Comparison of ENCODE assay signal across 9 cellular contexts in genomic region chr3:16917256-16917935, GRCh38. TPM values are rescaled to one million over a fixed set of nuclear protein-coding genes. Genes with fewer than 3 reads are reported as not detected.
DNase-seq lines count a peak whose midpoint lies in the region; ATAC-seq, FAIRE-seq and TF ChIP-seq lines count a peak whose summit lies in the region.
"Had no signal": no experiment of that assay in that cellular context is flagged by ENCODE, and none has a peak within 500 bp of the region (broad histone marks: within the 10 kb centered on the region; RNA-seq: fewer than 3 reads in every experiment).

No MANE protein-coding gene starts in this region.

- FAIRE-seq in A549 (lab: Jason Lieb, UNC): no peak

- TF ChIP-seq POLR2A in A549 (IDR thresholded peaks at IDR 0.05; ENCODE audit: low read length): no peak
- TF ChIP-seq POLR2A in testis (IDR thresholded peaks at IDR 0.05): no peak

- DNase-seq in A549 (ENCODE audit: low read depth in 1 of 2, low spot score in 1 of 2): no peak
- peak; percentile 55 for DNase-seq in EL
- DNase-seq in astrocyte of the spinal cord (ENCODE audit: low read depth, low spot score): peak; percentile 22
- DNase-seq in left lobe of liver (ENCODE audit: low spot score): no peak
- no peak for DNase-seq in hepatic stellate cell (ENCODE audit: low spot score)
- no peak for DNase-seq in testis
- DNase-seq in H4 (ENCODE audit: low spot score): no peak
- DNase-seq in GM10248 (ENCODE audit: extremely low spot score): no peak
- DNase-seq: NCI-H526 had no signal

- CTCF ChIA-PET in A549 (lab: Yijun Ruan, JAX) (interaction anchor here (1.0 to 1.2 kb wide), 2 partner anchors 11 to 115 kb away, joined by 3 read pairs; no protein-coding TSS in a partner anchor), GM10248 (lab: Yijun Ruan, JAX) (interaction anchor here (0.9 to 2.5 kb wide), 11 partner anchors 10 to 107 kb away, joined by 3 to 12 read pairs (median 3); no protein-coding TSS in a partner anchor)

- H3K4me1 ChIP-seq in A549: peaks cover 17% of the 10 kb centered on the region
- no peaks in the 10 kb centered on the region for H3K4me1 ChIP-seq in testis

- ATAC-seq in A549 (peak; percentile 71 to 72), left lobe of liver (peak; percentile 64)

- no peak for TF ChIP-seq RAD21 in A549 (conservative IDR thresholded peaks at IDR 0.05 in 1 of 2, IDR thresholded peaks at IDR 0.05 in 1 of 2)

- TF ChIP-seq CTCF in A549 (IDR thresholded peaks at IDR 0.05): no peak
- TF ChIP-seq CTCF in astrocyte of the spinal cord (IDR thresholded peaks at IDR 0.05; ENCODE audit: low read depth, low read length): no peak
- TF ChIP-seq CTCF in testis (IDR thresholded peaks at IDR 0.05): no peak
- TF ChIP-seq CTCF in GM10248 (IDR thresholded peaks at IDR 0.05; ENCODE audit: control extremely low read depth, extremely low read depth, low read depth, missing control alignments): no peak

- 0 out of 6 replicates have a peak overlapping the region, but pooled peaks of 1 of the 2 experiments have one; percentile 25 for H3K27ac ChIP-seq in A549
- no peak overlapping the region for H3K27ac ChIP-seq in testis

- POLR2A ChIA-PET in A549 (lab: Yijun Ruan, JAX) (no interaction called here), GM10248 (lab: Yijun Ruan, JAX) (interaction anchor here (1.0 kb wide), 1 partner anchor 102 kb away, joined by 3 read pairs; no protein-coding TSS in a partner anchor)

- H3K27me3 ChIP-seq in testis: no peaks in the 10 kb centered on the region

- H3K9me3 ChIP-seq in A549 (no peaks in the 10 kb centered on the region), testis (no peaks in the 10 kb centered on the region)

- H3K4me3 ChIP-seq in A549 (no peak overlapping the region), astrocyte of the spinal cord (ENCODE audit: low read depth, low read length) (no peak overlapping the region), testis (no peak overlapping the region)

- H3K4me2 ChIP-seq in A549: peak overlapping the region; percentile 16; the same call in 2 of the 3 replicates

- intact Hi-C loops in testis (cut with DNase I; ENCODE audit: low total_unique reads): no loop called here

- in situ Hi-C loops in astrocyte of the spinal cord (cut with HindIII; ENCODE audit: low sequenced_read_pairs): no loop called here

- no peak for TF ChIP-seq EP300 in A549 (IDR thresholded peaks at IDR 0.05)

- no peaks in the 10 kb centered on the region for H3K36me3 ChIP-seq in testis (ENCODE audit: low read depth, missing control alignments)

TF ChIP-seq in A549, 52 proteins besides CTCF, POLR2A, EP300 and RAD21:
- no peak for TF ChIP-seq FOXS1 (CRISPR knock-in tag; IDR thresholded peaks at IDR 0.05)
- no peak for TF ChIP-seq EHMT2 (IDR thresholded peaks at IDR 0.05; ENCODE audit: low read depth)
- TF ChIP-seq RNF2 (IDR thresholded peaks at IDR 0.05; ENCODE audit: borderline replicate concordance, low read depth): no peak
- no peak for TF ChIP-seq ZFP36 (IDR thresholded peaks at IDR 0.05; ENCODE audit: borderline replicate concordance, partially characterized antibody)
- no peak for TF ChIP-seq JUNB (IDR thresholded peaks at IDR 0.05)
- TF ChIP-seq PHF8 (IDR thresholded peaks at IDR 0.05; ENCODE audit: borderline replicate concordance, low read depth): no peak
- no peak for TF ChIP-seq CHD4 (IDR thresholded peaks at IDR 0.05; ENCODE audit: borderline replicate concordance)
- no peak for TF ChIP-seq TP53 (CRISPR knock-in tag; IDR thresholded peaks at IDR 0.05)
- TF ChIP-seq ZC3H11A (IDR thresholded peaks at IDR 0.05): no peak
- TF ChIP-seq HOXB5 (CRISPR knock-in tag; IDR thresholded peaks at IDR 0.05): no peak
- no peak for TF ChIP-seq FOSB (CRISPR knock-in tag; IDR thresholded peaks at IDR 0.05)
- TF ChIP-seq, protein P1, sequence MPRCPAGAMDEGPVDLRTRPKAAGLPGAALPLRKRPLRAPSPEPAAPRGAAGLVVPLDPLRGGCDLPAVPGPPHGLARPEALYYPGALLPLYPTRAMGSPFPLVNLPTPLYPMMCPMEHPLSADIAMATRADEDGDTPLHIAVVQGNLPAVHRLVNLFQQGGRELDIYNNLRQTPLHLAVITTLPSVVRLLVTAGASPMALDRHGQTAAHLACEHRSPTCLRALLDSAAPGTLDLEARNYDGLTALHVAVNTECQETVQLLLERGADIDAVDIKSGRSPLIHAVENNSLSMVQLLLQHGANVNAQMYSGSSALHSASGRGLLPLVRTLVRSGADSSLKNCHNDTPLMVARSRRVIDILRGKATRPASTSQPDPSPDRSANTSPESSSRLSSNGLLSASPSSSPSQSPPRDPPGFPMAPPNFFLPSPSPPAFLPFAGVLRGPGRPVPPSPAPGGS (IDR thresholded peaks at IDR 0.05): no peak
- no peak for TF ChIP-seq MAFK (IDR thresholded peaks at IDR 0.05; ENCODE audit: partially characterized antibody)
- no peak for TF ChIP-seq EHF (CRISPR knock-in tag; IDR thresholded peaks at IDR 0.05)
- TF ChIP-seq, protein P2, sequence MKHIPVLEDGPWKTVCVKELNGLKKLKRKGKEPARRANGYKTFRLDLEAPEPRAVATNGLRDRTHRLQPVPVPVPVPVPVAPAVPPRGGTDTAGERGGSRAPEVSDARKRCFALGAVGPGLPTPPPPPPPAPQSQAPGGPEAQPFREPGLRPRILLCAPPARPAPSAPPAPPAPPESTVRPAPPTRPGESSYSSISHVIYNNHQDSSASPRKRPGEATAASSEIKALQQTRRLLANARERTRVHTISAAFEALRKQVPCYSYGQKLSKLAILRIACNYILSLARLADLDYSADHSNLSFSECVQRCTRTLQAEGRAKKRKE (CRISPR knock-in tag; IDR thresholded peaks at IDR 0.05; ENCODE audit: low read depth): no peak

RNA-seq across cellular contexts. Expression of gene PLCL2, which starts 32.6 kb away (rescaled TPM):
- polyA plus RNA-seq in A549 (2011; rRNA removed): 3.0 and 3.5 TPM in 2 replicates
- 1.1 and 1.2 TPM in 2 replicates for polyA plus RNA-seq in A549 (2012; cell fraction: cytosol; rRNA removed)
- polyA plus RNA-seq in A549 (2012; cell fraction: nucleus; rRNA removed): 0.67 and 0.93 TPM in 2 replicates
- 2.1 to 2.5 TPM (median 2.1 TPM) in 3 replicates for polyA plus RNA-seq in A549 (2017; fragmentation: RNase III; extraction: RNeasy Plus Mini Kit Qiagen cat#74134 plus additional on column Dnase treatment)
- polyA minus RNA-seq in A549 (2011; rRNA and poly(A)+ RNA removed): 5.8 and 6.8 TPM in 2 replicates
- total RNA-seq in left lobe of liver: 5.6 TPM
- total RNA-seq in testis: 10 to 100 TPM; 15.0 to 23.0 TPM
- polyA plus RNA-seq in testis (ENCODE audit: insufficient read depth, low read depth, low replicate concordance): 10.7 TPM
- total RNA-seq in H4 (2014; rRNA removed; shearing (Covaris generic)): 5.8 and 5.9 TPM in 2 replicates

Comparison
In these comparisons a context has a peak if more than half of its experiments do, and no peak if none do; other contexts are left out.
1. DNase-seq: peak in EL (single experiment) and astrocyte of the spinal cord (single experiment); none in A549 (0 of 2), left lobe of liver (single experiment), hepatic stellate cell (single experiment), testis (single experiment), H4 (single experiment) and GM10248 (single experiment).